In the genomic region with DNA sequence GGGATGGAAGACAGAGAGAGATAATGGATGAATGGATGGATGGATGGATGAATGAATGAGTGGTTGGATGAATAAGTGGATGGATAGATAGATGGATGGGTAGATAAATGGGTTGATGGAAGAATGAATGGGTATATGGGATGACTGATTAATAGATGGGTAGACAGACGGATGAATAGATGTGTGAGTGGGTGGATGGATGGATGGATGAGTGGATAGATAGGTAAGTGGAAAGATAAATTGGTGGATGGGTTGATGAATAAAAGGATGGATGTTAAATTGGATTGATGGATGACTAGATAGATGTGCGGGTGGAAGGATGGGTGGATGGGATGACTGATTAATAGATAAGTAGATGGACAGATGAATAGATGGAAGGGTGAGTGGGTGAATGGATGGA, we compare ENCODE assay signal across 9 cellular contexts. TPM values are rescaled to one million over a fixed set of nuclear protein-coding genes. Genes with fewer than 3 reads are reported as not detected.
"Had no signal": no experiment of that assay in that cellular context is flagged by ENCODE, and none has a peak within 500 bp of the region (broad histone marks: within the 10 kb centered on the region; RNA-seq: fewer than 3 reads in every experiment).

No MANE protein-coding gene starts in this region.

- H3K4me2 ChIP-seq: GM23338 had no signal

- H3K9me3 ChIP-seq: HAP-1 had no signal

- H3K27ac Mint-ChIP-seq: GM23338, IgD-negative memory B cell had no signal

- H3K36me3 ChIP-seq: HAP-1 had no signal

- FAIRE-seq: HTR-8/SVneo had no signal

- H3K4me3 ChIP-seq: GM23338, HAP-1 had no signal

- H3K36me3 Mint-ChIP-seq: IgD-negative memory B cell had no signal

- DNase-seq: H7, KBM-7 had no signal

- ATAC-seq: GM23338, HCT116 had no signal

- H3K4me3 Mint-ChIP-seq: GM23338, IgD-negative memory B cell had no signal

- H3K4me1 ChIP-seq: HAP-1 had no signal

- H2AFZ ChIP-seq: GM23338 had no signal

- H3K4me1 Mint-ChIP-seq: GM23338, IgD-negative memory B cell had no signal

RNA-seq across cellular contexts. Expression of gene CASP14, which starts 1.4 kb away (rescaled TPM):
- total RNA-seq: GM23338, H4, H7, HT-29 had no signal
- polyA plus RNA-seq: GM23338, IgD-negative memory B cell had no signal

RNA-seq across cellular contexts. Expression of gene OR1I1, which starts 31.4 kb away (rescaled TPM):
- total RNA-seq: GM23338, H4, H7, HT-29 had no signal
- polyA plus RNA-seq: GM23338, IgD-negative memory B cell had no signal

RNA-seq across cellular contexts. Expression of gene SYDE1, which starts 56.6 kb away (rescaled TPM):
- total RNA-seq: HT-29 had no signal
- polyA plus RNA-seq: IgD-negative memory B cell had no signal
